ENCODE assay signal across 8 cellular contexts in the genomic region with DNA sequence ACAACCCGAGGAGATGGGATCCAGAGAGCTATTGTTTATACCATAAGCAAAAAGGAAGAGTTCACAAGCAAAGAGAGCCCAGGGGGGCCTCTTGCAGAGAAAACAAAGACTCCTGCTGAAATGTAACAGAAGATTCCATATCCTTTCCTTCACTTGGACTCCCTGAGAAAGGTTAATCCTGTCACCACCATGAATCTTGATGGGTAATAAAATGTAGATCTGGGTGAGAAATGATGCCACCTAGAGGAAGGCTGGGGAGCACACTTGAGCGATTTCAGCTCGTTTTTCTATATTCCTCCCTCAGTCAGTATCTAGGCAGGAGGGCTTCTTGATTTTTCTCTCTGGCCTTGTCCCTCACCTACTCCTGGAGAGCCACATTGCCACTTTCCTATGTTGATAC. TPM values are rescaled to one million over a fixed set of nuclear protein-coding genes. Genes with fewer than 3 reads are reported as not detected.
DNase-seq lines count a peak whose midpoint lies in the region; ATAC-seq, FAIRE-seq and TF ChIP-seq lines count a peak whose summit lies in the region.

No MANE protein-coding gene starts in this region.

- 15 to 21% methylated on average over 3 of the region's 3 CpGs for WGBS in GM23248 (ENCODE audit: low coverage in 1 of 2, low lambda C conversion rate in 2 of 2, missing lambda C conversion rate in 2 of 2), 2 experiments

- in situ Hi-C loops in GM23248 (cut with MboI): loop anchor here (10.0 kb wide), 1 partner anchor 150 kb away; a partner anchor contains a TSS

- POLR2A ChIA-PET in CD4-positive, alpha-beta T cell (lab: Charles Lee): no interaction called here
- POLR2A ChIA-PET in RWPE1 (lab: Yijun Ruan, JAX; ENCODE audit: low non-redundant PET): no interaction called here

- H3K9me3 Mint-ChIP-seq in CD4-positive, alpha-beta T cell: no peaks in the 10 kb centered on the region
- H3K9me3 Mint-ChIP-seq in stimulated activated naive CD8-positive, alpha-beta T cell treated with anti-CD3 and anti-CD28 coated beads, Interleukin-15, amount 100 ng/mL, for 72 hours: no peaks in the 10 kb centered on the region

- H2AFZ ChIP-seq in GM23248: no peak overlapping the region

- no peaks in the 10 kb centered on the region for H3K79me2 ChIP-seq in GM23248 (ENCODE audit: insufficient read depth)

- H3K36me3 Mint-ChIP-seq in CD4-positive, alpha-beta T cell (ENCODE audit: low read depth): peaks cover 10% of the 10 kb centered on the region

- H3K4me3 Mint-ChIP-seq in CD4-positive, alpha-beta T cell: no peak overlapping the region
- no peak overlapping the region for H3K4me3 Mint-ChIP-seq in stimulated activated naive CD8-positive, alpha-beta T cell treated with anti-CD3 and anti-CD28 coated beads, Interleukin-15, amount 100 ng/mL, for 72 hours

- no peaks in the 10 kb centered on the region for H3K9me2 ChIP-seq in GM23248 (ENCODE audit: insufficient read depth)

- no peak overlapping the region for H3K4me3 ChIP-seq in GM23248

- no peak overlapping the region for H3K27ac Mint-ChIP-seq in CD4-positive, alpha-beta T cell
- H3K27ac Mint-ChIP-seq in stimulated activated naive CD8-positive, alpha-beta T cell treated with anti-CD3 and anti-CD28 coated beads, Interleukin-15, amount 100 ng/mL, for 72 hours: no peak overlapping the region

- no peaks in the 10 kb centered on the region for H3K9me3 ChIP-seq in CD4-positive, alpha-beta T cell (ENCODE audit: control insufficient read depth, low read length)
- no peaks in the 10 kb centered on the region for H3K9me3 ChIP-seq in GM23248 (ENCODE audit: low read depth)

- ATAC-seq in CD4-positive, alpha-beta T cell (ENCODE audit: poor library complexity): no peak
- no peak for ATAC-seq in stimulated activated naive CD8-positive, alpha-beta T cell treated with anti-CD3 and anti-CD28 coated beads, Interleukin-15, amount 100 ng/mL, for 72 hours

- intact Hi-C loops in CD4-positive, alpha-beta T cell (cut with DNase I, micrococcal nuclease): no loop called here

- H3F3A ChIP-seq in GM23248 (ENCODE audit: insufficient read depth): no peaks in the 10 kb centered on the region

- no peaks in the 10 kb centered on the region for H3K27me3 ChIP-seq in CD4-positive, alpha-beta T cell (ENCODE audit: control insufficient read depth, insufficient read depth, low read length)
- no peaks in the 10 kb centered on the region for H3K27me3 ChIP-seq in GM23248 (replicated peaks; ENCODE audit: insufficient read depth)

- TF ChIP-seq CTCF in CD4-positive, alpha-beta T cell (IDR thresholded peaks at IDR 0.05): peak; percentile 30
- peak; percentile 18; the same call in 1 of the 2 replicates for TF ChIP-seq CTCF in RWPE1 (conservative IDR thresholded peaks at IDR 0.05; ENCODE audit: low read depth)

- no peak for DNase-seq in CD4-positive, alpha-beta T cell
- DNase-seq in GM23248: peak; percentile 36
- peak; percentile 3 for DNase-seq in RWPE1 (ENCODE audit: low spot score)
- DNase-seq in iPS-NIHi11 (ENCODE audit: low spot score): peak; percentile 38
- no peak for DNase-seq in RCC 7860 (ENCODE audit: low spot score)
- no peak for DNase-seq in stimulated activated naive CD8-positive, alpha-beta T cell treated with anti-CD3 and anti-CD28 coated beads, Interleukin-15, amount 100 ng/mL, for 72 hours
- no peak for DNase-seq in SW 1271 (lab: John Stamatoyannopoulos, UW)
- no peak for DNase-seq in NCI-H2029 treated with DMSO at 0.1 percent for 48 hours (lab: John Stamatoyannopoulos, UW)

- H3K4me1 ChIP-seq in GM23248 (ENCODE audit: insufficient read depth): no peaks in the 10 kb centered on the region

- no peaks in the 10 kb centered on the region for H3K4me1 Mint-ChIP-seq in CD4-positive, alpha-beta T cell (ENCODE audit: low read depth)
- no peaks in the 10 kb centered on the region for H3K4me1 Mint-ChIP-seq in stimulated activated naive CD8-positive, alpha-beta T cell treated with anti-CD3 and anti-CD28 coated beads, Interleukin-15, amount 100 ng/mL, for 72 hours

- no peaks in the 10 kb centered on the region for H4K20me1 ChIP-seq in GM23248 (ENCODE audit: insufficient read depth)

- CTCF ChIA-PET in CD4-positive, alpha-beta T cell (lab: Charles Lee): interaction anchor here (1.5 kb wide), 1 partner anchor 150 kb away, joined by 7 read pairs; no protein-coding TSS in a partner anchor
- CTCF ChIA-PET in RWPE1 (lab: Yijun Ruan, JAX): interaction anchor here (0.7 kb wide), 1 partner anchor 405 kb away, joined by 3 read pairs; no protein-coding TSS in a partner anchor

- FAIRE-seq in RCC 7860 (lab: Jason Lieb, UNC): no peak

- no peak overlapping the region for H3K9ac ChIP-seq in GM23248

- H3K36me3 ChIP-seq in GM23248 (ENCODE audit: low read depth): no peaks in the 10 kb centered on the region

- no peak overlapping the region for H3K4me2 ChIP-seq in GM23248 (ENCODE audit: unreplicated experiment)

- no peaks in the 10 kb centered on the region for H3K27me3 Mint-ChIP-seq in CD4-positive, alpha-beta T cell
- H3K27me3 Mint-ChIP-seq in stimulated activated naive CD8-positive, alpha-beta T cell treated with anti-CD3 and anti-CD28 coated beads, Interleukin-15, amount 100 ng/mL, for 72 hours: no peaks in the 10 kb centered on the region

- no peak overlapping the region for H3K27ac ChIP-seq in CD4-positive, alpha-beta T cell (ENCODE audit: low read depth, low read length)
- H3K27ac ChIP-seq in GM23248 (no peak overlapping the region), RWPE1 (no peak overlapping the region)

RNA-seq across cellular contexts. Expression of a gene that starts 10.2 kb away (rescaled TPM):
- total RNA-seq in CD4-positive, alpha-beta T cell: not detected
- 1.5 TPM in 1 of 2 replicates, not detected in the other for total RNA-seq in GM23248 (2014; rRNA removed; shearing (Covaris generic))
- 0.13 TPM in 1 of 2 replicates, not detected in the other for polyA plus RNA-seq in GM23248 (2016; fragmentation: Nextera tagmentation; extraction: Ambion mirVana)

Comparison
In these comparisons a context has a peak if more than half of its experiments do, and no peak if none do; other contexts are left out.
1. DNase-seq: peak in GM23248 (single experiment), RWPE1 (single experiment) and iPS-NIHi11 (single experiment); none in CD4-positive, alpha-beta T cell (0 of 10), RCC 7860 (single experiment), stimulated activated naive CD8-positive, alpha-beta T cell treated with anti-CD3 and anti-CD28 coated beads, Interleukin-15, amount 100 ng/mL, for 72 hours (0 of 2), SW 1271 (0 of 2) and NCI-H2029 treated with DMSO at 0.1 percent for 48 hours (single experiment).